Comparison of ENCODE assay signal across 14 cellular contexts in genomic region chr1:109181085-109181806, GRCh38. TPM values are rescaled to one million over a fixed set of nuclear protein-coding genes. Genes with fewer than 3 reads are reported as not detected.
DNase-seq lines count a peak whose midpoint lies in the region; ATAC-seq, FAIRE-seq and TF ChIP-seq lines count a peak whose summit lies in the region.
"Had no signal": no experiment of that assay in that cellular context is flagged by ENCODE, and none has a peak within 500 bp of the region (broad histone marks: within the 10 kb centered on the region; RNA-seq: fewer than 3 reads in every experiment).

No MANE protein-coding gene starts in this region.

- POLR2A ChIA-PET in AG04449 (lab: Yijun Ruan, JAX), result interaction anchor here (0.7 kb wide), 1 partner anchor 81 kb away, joined by 8 read pairs; no protein-coding TSS in a partner anchor
- POLR2A ChIA-PET in endothelial cell of umbilical vein (lab: Charles Lee), result no interaction called here
- POLR2A ChIA-PET in CD4-positive, alpha-beta memory T cell (lab: Charles Lee; ENCODE audit: partially characterized antibody), result no interaction called here

- no peaks in the 10 kb centered on the region for H3K36me3 ChIP-seq in endothelial cell of umbilical vein (ENCODE audit: control insufficient read depth in 2 of 2, extremely low read depth in 1 of 2, insufficient read depth in 2 of 2, low read length in 2 of 2)
- H3K36me3 ChIP-seq in lung (ENCODE audit: control insufficient read depth in 2 of 2, insufficient read depth in 2 of 2, low read length in 2 of 2), result no peaks in the 10 kb centered on the region
- H3K36me3 ChIP-seq in CD4-positive, alpha-beta memory T cell (ENCODE audit: insufficient read depth, low read length), result no peaks in the 10 kb centered on the region
- H3K36me3 ChIP-seq: BE2C had no signal

- WGBS in lung, 2 donors, result 40 to 69% methylated on average over 4 of the region's 4 CpGs

- no peak overlapping the region for H3K4me3 ChIP-seq in AG04449 (ENCODE audit: low read depth, low read length)
- no peak overlapping the region for H3K4me3 ChIP-seq in endothelial cell of umbilical vein (replicated peaks in 1 of 3; ENCODE audit: insufficient read depth in 1 of 3, low read depth in 1 of 3, low read length in 3 of 3)
- no peak overlapping the region for H3K4me3 ChIP-seq in lung
- H3K4me3 ChIP-seq in CD4-positive, alpha-beta memory T cell (ENCODE audit: low read length in 2 of 2), result no peak overlapping the region
- H3K4me3 ChIP-seq: PC-9 had no signal

- FAIRE-seq in endothelial cell of umbilical vein (lab: Jason Lieb, UNC), result peak; percentile 62

- intact Hi-C loops in endothelial cell of umbilical vein (cut with micrococcal nuclease), result no loop called here
- intact Hi-C loops in CD4-positive, alpha-beta memory T cell (cut with micrococcal nuclease), result no loop called here
- intact Hi-C loops in activated naive CD4-positive, alpha-beta T cell treated with anti-CD3 and anti-CD28 coated beads for 36 hours (cut with micrococcal nuclease), result no loop called here

- dilution Hi-C loops in endothelial cell of umbilical vein (cut with MboI; ENCODE audit: extremely low pct_ligation_motif_present, low sequenced_read_pairs), result no loop called here

- H4K20me1 ChIP-seq in endothelial cell of umbilical vein (replicated peaks; ENCODE audit: control insufficient read depth, extremely low read depth, insufficient read depth, low read length), result no peaks in the 10 kb centered on the region

- H2AFZ ChIP-seq in endothelial cell of umbilical vein (ENCODE audit: low read depth, low read length), result no peak overlapping the region
- H2AFZ ChIP-seq: PC-9 had no signal

- CTCF ChIA-PET in AG04449 (lab: Yijun Ruan, JAX), result interaction anchor here (0.9 to 2.6 kb wide), 4 partner anchors 12 to 218 kb away, joined by 4 to 11 read pairs (median 6); no protein-coding TSS in a partner anchor
- CTCF ChIA-PET in endothelial cell of umbilical vein (lab: Charles Lee), result no interaction called here
- CTCF ChIA-PET in CD4-positive, alpha-beta memory T cell (lab: Charles Lee; ENCODE audit: partially characterized antibody), result interaction anchor here (1.6 kb wide), 1 partner anchor 12 kb away, joined by 3 read pairs; no protein-coding TSS in a partner anchor
- CTCF ChIA-PET in activated naive CD4-positive, alpha-beta T cell treated with anti-CD3 and anti-CD28 coated beads for 36 hours (lab: Charles Lee), result interaction anchor here (1.2 kb wide), 1 partner anchor 69 kb away, joined by 3 read pairs; a partner anchor contains a TSS

- H3K4me3 Mint-ChIP-seq in CD4-positive, alpha-beta memory T cell, result no peak overlapping the region
- no peak overlapping the region for H3K4me3 Mint-ChIP-seq in activated naive CD4-positive, alpha-beta T cell treated with anti-CD3 and anti-CD28 coated beads for 36 hours

- H3K27ac ChIP-seq in endothelial cell of umbilical vein (ENCODE audit: insufficient read depth, low read depth, low read length), result no peak overlapping the region
- H3K27ac ChIP-seq in lung (ENCODE audit: low read depth in 1 of 2, low read length in 1 of 2), result peak overlapping the region in 1 of 2 donors; percentile 77
- no peak overlapping the region for H3K27ac ChIP-seq in CD4-positive, alpha-beta memory T cell (ENCODE audit: low read depth, low read length)
- H3K27ac ChIP-seq: PC-9 had no signal

- peaks cover 6 to 9% of the 10 kb centered on the region in 2 donors for H3K36me3 Mint-ChIP-seq in CD4-positive, alpha-beta memory T cell
- H3K36me3 Mint-ChIP-seq in activated naive CD4-positive, alpha-beta T cell treated with anti-CD3 and anti-CD28 coated beads for 36 hours (ENCODE audit: low read depth), result no peaks in the 10 kb centered on the region

- DNase-seq in AG04449 (ENCODE audit: low read depth, low spot score) (peak; percentile 23), NCI-H2196 treated with DMSO at 0.1 percent for 48 hours (lab: John Stamatoyannopoulos, UW; ENCODE audit: unreplicated experiment) (peak; percentile 31), endothelial cell of umbilical vein (ENCODE audit: low read depth, low spot score) (no peak), lung (ENCODE audit: low spot score) (no peak), UCSD-AML1 (lab: John Stamatoyannopoulos, UW; ENCODE audit: unreplicated experiment) (no peak)
- no peak for DNase-seq in activated CD4-positive, CD25-positive, alpha-beta regulatory T cell treated with anti-CD3 and anti-CD28 coated beads, Interleukin-2, amount 50 U/mL, for 72 hours
- DNase-seq in CD4-positive, alpha-beta memory T cell, result no peak
- DNase-seq in activated naive CD4-positive, alpha-beta T cell treated with anti-CD3 and anti-CD28 coated beads for 36 hours, result no peak
- DNase-seq: activated naive CD4-positive, alpha-beta T cell treated with anti-CD3 and anti-CD28 coated beads, Interleukin-2, amount 50 U/mL, for 16 hours; BE2C; dermis blood vessel endothelial cell; NCI-H2029 treated with DMSO at 0.1 percent for 48 hours; PC-9; trophoblast cell had no signal

- H3K9me3 ChIP-seq in endothelial cell of umbilical vein (replicated peaks; ENCODE audit: control insufficient read depth, insufficient read depth, low read length) (no peaks in the 10 kb centered on the region), lung (ENCODE audit: control insufficient read depth in 2 of 2, insufficient read depth in 1 of 2, low read length in 1 of 2) (no peaks in the 10 kb centered on the region)
- no peaks in the 10 kb centered on the region for H3K9me3 ChIP-seq in CD4-positive, alpha-beta memory T cell (ENCODE audit: control insufficient read depth in 1 of 2, low read length in 2 of 2)
- H3K9me3 ChIP-seq: BE2C had no signal

- peak overlapping the region in 1 of 7 donors; percentile 10 for H3K27ac Mint-ChIP-seq in CD4-positive, alpha-beta memory T cell
- H3K27ac Mint-ChIP-seq in activated naive CD4-positive, alpha-beta T cell treated with anti-CD3 and anti-CD28 coated beads for 36 hours, result no peak overlapping the region

- no peaks in the 10 kb centered on the region for H3K79me2 ChIP-seq in endothelial cell of umbilical vein (ENCODE audit: control insufficient read depth, insufficient read depth, low read length)

- BruUV-seq in endothelial cell of umbilical vein (replicated peaks; lab: Mats Ljungman, UMichigan), result no TSS peak

- peak; percentile 42 for ATAC-seq in lung (ENCODE audit: insufficient read depth, low FRiP score)

- TF ChIP-seq POLR2A in endothelial cell of umbilical vein (IDR thresholded peaks at IDR 0.05; ENCODE audit: low read depth, low read length), result no peak

- H3K27me3 Mint-ChIP-seq in CD4-positive, alpha-beta memory T cell, result no peaks in the 10 kb centered on the region
- H3K27me3 Mint-ChIP-seq in activated naive CD4-positive, alpha-beta T cell treated with anti-CD3 and anti-CD28 coated beads for 36 hours (ENCODE audit: low read depth), result no peaks in the 10 kb centered on the region

- H3K9me1 ChIP-seq in endothelial cell of umbilical vein (replicated peaks; ENCODE audit: control insufficient read depth, extremely low read depth, insufficient read depth, low read length), result no peaks in the 10 kb centered on the region

- H3K9me3 Mint-ChIP-seq in CD4-positive, alpha-beta memory T cell, result peaks cover 0 to 2% (median 0%) of the 10 kb centered on the region in 8 donors
- H3K9me3 Mint-ChIP-seq in activated naive CD4-positive, alpha-beta T cell treated with anti-CD3 and anti-CD28 coated beads for 36 hours, result no peaks in the 10 kb centered on the region

- TF ChIP-seq CTCF in AG04449 (IDR thresholded peaks at IDR 0.05; ENCODE audit: insufficient read depth, low read length, missing control alignments), result no peak
- no peak for TF ChIP-seq CTCF in endothelial cell of umbilical vein (IDR thresholded peaks at IDR 0.05; ENCODE audit: extremely low read depth in 1 of 2, insufficient read depth in 1 of 2, low read depth in 1 of 2, low read length in 2 of 2)
- no peak for TF ChIP-seq CTCF in lung (IDR thresholded peaks at IDR 0.05; ENCODE audit: control extremely low read depth, extremely low read depth)

- H3K9ac ChIP-seq in endothelial cell of umbilical vein (replicated peaks; ENCODE audit: extremely low read depth, insufficient read depth, low read length), result no peak overlapping the region

- no peaks in the 10 kb centered on the region for H3K4me1 Mint-ChIP-seq in CD4-positive, alpha-beta memory T cell
- H3K4me1 Mint-ChIP-seq in activated naive CD4-positive, alpha-beta T cell treated with anti-CD3 and anti-CD28 coated beads for 36 hours (ENCODE audit: low read depth), result no peaks in the 10 kb centered on the region

- H3K27me3 ChIP-seq in endothelial cell of umbilical vein (ENCODE audit: control insufficient read depth in 2 of 2, insufficient read depth in 2 of 2, low read length in 2 of 2) (peaks cover 0 to 3% of the 10 kb centered on the region in 2 experiments), lung (ENCODE audit: control insufficient read depth, insufficient read depth) (no peaks in the 10 kb centered on the region)
- H3K27me3 ChIP-seq in CD4-positive, alpha-beta memory T cell (ENCODE audit: insufficient read depth, low read length), result no peaks in the 10 kb centered on the region
- H3K27me3 ChIP-seq: BE2C had no signal

- H3K4me1 ChIP-seq in endothelial cell of umbilical vein (ENCODE audit: control insufficient read depth, extremely low read depth, insufficient read depth, low read length) (no peaks in the 10 kb centered on the region), lung (ENCODE audit: control insufficient read depth in 2 of 2, insufficient read depth in 2 of 2, low read length in 2 of 2) (peaks cover 0 to 7% of the 10 kb centered on the region in 2 donors)
- H3K4me1 ChIP-seq in CD4-positive, alpha-beta memory T cell (ENCODE audit: insufficient read depth, low read length), result no peaks in the 10 kb centered on the region
- H3K4me1 ChIP-seq: BE2C had no signal

- no peak overlapping the region for H3K4me2 ChIP-seq in endothelial cell of umbilical vein (ENCODE audit: insufficient read depth, low read length)
- H3K4me2 ChIP-seq: PC-9 had no signal

TF ChIP-seq in endothelial cell of umbilical vein, 7 proteins besides CTCF, POLR2A, EP300 and RAD21 (continues in another document):
- TF ChIP-seq JUN (IDR thresholded peaks at IDR 0.05; ENCODE audit: borderline replicate concordance, insufficient read depth, insufficient read length, low read depth), result no peak
- TF ChIP-seq FOS (IDR thresholded peaks at IDR 0.05; ENCODE audit: borderline replicate concordance, insufficient read depth, low read length), result no peak

RNA-seq across cellular contexts. Expression of gene SARS1, which starts 32.5 kb away (rescaled TPM):
- total RNA-seq in endothelial cell of umbilical vein, result 176 and 178 TPM in 2 replicates
- 87.8 and 110 TPM in 2 replicates for polyA plus RNA-seq in endothelial cell of umbilical vein
- 146 and 163 TPM in 2 replicates for polyA plus RNA-seq in endothelial cell of umbilical vein (2011; cell fraction: cytosol; rRNA removed)
- 208 and 220 TPM in 2 replicates for polyA plus RNA-seq in endothelial cell of umbilical vein (2011; cell fraction: nucleus; rRNA removed)
- polyA plus RNA-seq in endothelial cell of umbilical vein (2012), result 140 and 165 TPM in 2 replicates
- polyA minus RNA-seq in endothelial cell of umbilical vein, result 108 and 116 TPM in 2 replicates
- 72.6 TPM for polyA minus RNA-seq in endothelial cell of umbilical vein (2011; cell fraction: cytosol; rRNA and poly(A)+ RNA removed)
- polyA minus RNA-seq in endothelial cell of umbilical vein (2011; cell fraction: nucleus; rRNA and poly(A)+ RNA removed), result 49.5 and 68.2 TPM in 2 replicates
- total RNA-seq in lung, result 100 to 1,000 TPM; 154 to 212 TPM
- polyA plus RNA-seq in lung, result 100 to 1,000 TPM; 118 to 139 TPM
- 100 to 1,000 TPM; 178 to 190 TPM for total RNA-seq in CD4-positive, alpha-beta memory T cell
- 100 to 1,000 TPM; 153 to 199 TPM for polyA plus RNA-seq in CD4-positive, alpha-beta memory T cell
- total RNA-seq in activated naive CD4-positive, alpha-beta T cell treated with anti-CD3 and anti-CD28 coated beads for 36 hours, result 100 to 1,000 TPM; 363 TPM

Comparison
In these comparisons a context has a peak if more than half of its experiments do, and no peak if none do; other contexts are left out.
1. DNase-seq: peak in AG04449 (single experiment) and NCI-H2196 treated with DMSO at 0.1 percent for 48 hours (single experiment); none in endothelial cell of umbilical vein (single experiment), lung (single experiment), activated CD4-positive, CD25-positive, alpha-beta regulatory T cell treated with anti-CD3 and anti-CD28 coated beads, Interleukin-2, amount 50 U/mL, for 72 hours (single experiment), CD4-positive, alpha-beta memory T cell (0 of 5), activated naive CD4-positive, alpha-beta T cell treated with anti-CD3 and anti-CD28 coated beads for 36 hours (single experiment) and UCSD-AML1 (single experiment).